19 cellular contexts compared by ENCODE assay signal in the genomic region with DNA sequence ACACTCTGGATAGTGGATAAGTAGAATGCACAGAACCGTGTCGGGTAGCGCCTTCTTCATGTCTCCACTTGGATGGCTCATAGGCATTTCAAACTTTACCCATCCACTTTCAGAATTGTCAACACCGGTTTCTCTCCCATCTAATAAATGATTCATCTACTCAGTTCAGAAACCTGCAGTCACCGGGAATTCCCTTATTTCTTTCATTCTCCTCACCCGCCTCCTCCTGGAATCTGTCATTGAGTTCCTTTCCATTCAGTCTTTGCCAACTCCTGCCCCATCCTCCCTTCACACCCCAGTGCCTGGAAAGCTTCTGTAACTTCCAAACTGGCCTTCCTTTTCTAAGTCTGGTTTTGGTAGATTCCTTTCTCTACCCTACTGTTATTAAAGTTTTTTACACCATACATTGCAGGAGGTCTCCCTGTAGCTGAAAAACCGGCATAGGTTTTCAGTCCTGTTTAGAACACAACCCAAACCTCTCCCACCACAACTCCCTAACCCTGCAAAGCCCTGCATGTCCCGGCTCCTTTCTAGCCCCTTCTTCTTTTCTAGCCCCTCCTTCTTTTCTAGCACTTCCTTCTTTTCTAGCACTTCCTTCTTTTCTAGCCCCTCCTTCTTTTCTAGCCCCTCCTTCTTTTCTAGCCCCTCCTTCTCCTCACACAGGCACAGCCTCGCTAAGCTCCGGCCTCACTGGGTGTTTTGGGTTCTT.
DNase-seq lines count a peak whose midpoint lies in the region; FAIRE-seq and TF ChIP-seq lines count a peak whose summit lies in the region.
"Had no signal": no experiment of that assay in that cellular context is flagged by ENCODE, and none has a peak within 500 bp of the region (broad histone marks: within the 10 kb centered on the region; RNA-seq: fewer than 3 reads in every experiment).

No MANE protein-coding gene starts in this region.

- H3K36me3 ChIP-seq in bronchial epithelial cell (ENCODE audit: control insufficient read depth, insufficient read depth, low read length) (no peaks in the 10 kb centered on the region), osteoblast (ENCODE audit: insufficient read depth, low read length) (no peaks in the 10 kb centered on the region)
- H3K36me3 ChIP-seq: BLaER1 had no signal

- peaks cover 11% of the 10 kb centered on the region for H3K4me1 ChIP-seq in osteoblast (ENCODE audit: insufficient read depth, low read length)
- H3K4me1 ChIP-seq: BLaER1, parathyroid adenoma, testis had no signal

- in situ Hi-C loops in GM13977 (cut with MboI; ENCODE audit: low pct_unique_long_range_greater_than_20kb, low sequenced_read_pairs, unreplicated experiment), result no loop called here

- no peaks in the 10 kb centered on the region for H4K20me1 ChIP-seq in osteoblast (ENCODE audit: insufficient read depth, low read length)
- H4K20me1 ChIP-seq: BLaER1 had no signal

- H3K9me3 ChIP-seq in osteoblast (ENCODE audit: low read depth, low read length), result no peaks in the 10 kb centered on the region
- H3K9me3 ChIP-seq: testis had no signal

- no peak overlapping the region for H3K27ac ChIP-seq in osteoblast (ENCODE audit: low read depth, low read length)
- H3K27ac ChIP-seq: BLaER1, hepatocyte, parathyroid adenoma, testis had no signal

- no peaks in the 10 kb centered on the region for H3K27me3 ChIP-seq in bronchial epithelial cell (ENCODE audit: control insufficient read depth, insufficient read depth, low read length)
- H3K27me3 ChIP-seq in osteoblast (ENCODE audit: insufficient read depth, low read length), result peaks cover 7% of the 10 kb centered on the region
- H3K27me3 ChIP-seq: BLaER1, hepatocyte, testis had no signal

- CTCF ChIA-PET in GM10248 (lab: Yijun Ruan, JAX), result interaction anchor here (1.2 kb wide), 1 partner anchor 27 kb away, joined by 3 read pairs; no protein-coding TSS in a partner anchor

- H2AFZ ChIP-seq in osteoblast (ENCODE audit: low read length), result no peak overlapping the region
- H2AFZ ChIP-seq: hepatocyte, parathyroid adenoma had no signal

- no peak for FAIRE-seq in bronchial epithelial cell (lab: Jason Lieb, UNC)

- peak; percentile 45 for DNase-seq in HK-2 (ENCODE audit: unreplicated experiment)
- peak; percentile 25 for DNase-seq in OCI-M1 (lab: John Stamatoyannopoulos, UW)
- peak; percentile 77 for DNase-seq in bronchial epithelial cell (ENCODE audit: low read depth)
- DNase-seq in osteoblast (ENCODE audit: insufficient read length, low spot score, missing footprints), result no peak
- DNase-seq in GM13977 (ENCODE audit: low spot score), result no peak
- DNase-seq in SW480 (ENCODE audit: low spot score), result no peak
- no peak for DNase-seq in GM10248 (ENCODE audit: extremely low spot score)
- DNase-seq in epidermal melanocyte (ENCODE audit: insufficient read length, low spot score), result no peak
- DNase-seq: activated CD4-positive, alpha-beta T cell treated with anti-CD3 and anti-CD28 coated beads, Interleukin-2, amount 50 U/mL, for 1 hour; activated naive CD4-positive, alpha-beta T cell treated with anti-CD3 and anti-CD28 coated beads, Interleukin-2, amount 50 U/mL, for 16 hours; activated T-cell treated with anti-CD3 and anti-CD28 coated beads for 4 hours; IMR-90; NCI-H1436; NK-92 treated with Interleukin-12 subunit alpha and Interleukin-12 subunit beta, amount 100 ng/mL, for 24 hours; stimulated activated CD4-positive, alpha-beta T cell treated with anti-CD3 and anti-CD28 coated beads, Interleukin-4, amount 100 ng/mL, for 1 hour; testis had no signal

- POLR2A ChIA-PET in GM10248 (lab: Yijun Ruan, JAX), result no interaction called here

- peak overlapping the region; percentile 7 for H3K4me2 ChIP-seq in osteoblast (ENCODE audit: insufficient read depth, low read length)
- H3K4me2 ChIP-seq: BLaER1, hepatocyte had no signal

- H3K4me3 ChIP-seq in bronchial epithelial cell (ENCODE audit: low read depth, low read length) (no peak overlapping the region), osteoblast (ENCODE audit: insufficient read depth, low read length) (no peak overlapping the region)
- H3K4me3 ChIP-seq: BLaER1, hepatocyte, testis had no signal

- no peak for TF ChIP-seq CTCF in bronchial epithelial cell (IDR thresholded peaks at IDR 0.05; ENCODE audit: insufficient read depth, low read length, severe bottlenecking)
- no peak for TF ChIP-seq CTCF in osteoblast (IDR thresholded peaks at IDR 0.05; ENCODE audit: extremely low read depth, low read depth, low read length)
- no peak for TF ChIP-seq CTCF in GM13977 (IDR thresholded peaks at IDR 0.05; ENCODE audit: extremely low read depth, insufficient read depth, missing control alignments)
- no peak for TF ChIP-seq CTCF in GM10248 (IDR thresholded peaks at IDR 0.05; ENCODE audit: control extremely low read depth, extremely low read depth, low read depth, missing control alignments)

- no peaks in the 10 kb centered on the region for H3K79me2 ChIP-seq in osteoblast (ENCODE audit: insufficient read depth, low read length)
- H3K79me2 ChIP-seq: hepatocyte, parathyroid adenoma had no signal

Comparison
In these comparisons a context has a peak if more than half of its experiments do, and no peak if none do; other contexts are left out.
1. DNase-seq: peak in HK-2 (single experiment), OCI-M1 (single experiment) and bronchial epithelial cell (single experiment); none in osteoblast (single experiment), GM13977 (single experiment), SW480 (single experiment), GM10248 (single experiment) and epidermal melanocyte (single experiment).